Comparison of ENCODE assay signal across 2 cellular contexts in genomic region chr1:183894290-183894565, GRCh38.
A peak's percentile ranks its signal among the peaks of the same experiment; 100 is the strongest.
TF ChIP-seq lines count a peak whose summit lies in the region.

No MANE protein-coding gene starts in this region.

TF ChIP-seq in SK-N-SH treated with all-trans-retinoic acid at 6 μM for 48 hours, 23 proteins besides CTCF, POLR2A, EP300 and RAD21 (continued from another document):
- TF ChIP-seq TSHZ2 (CRISPR knock-in tag; IDR thresholded peaks at IDR 0.05) (no peak), ZFP3 (CRISPR knock-in tag; IDR thresholded peaks at IDR 0.05) (no peak), ZC3H10 (CRISPR knock-in tag; IDR thresholded peaks at IDR 0.05) (peak; percentile 57; the same call in 1 of the 2 replicates), POU6F1 (CRISPR knock-in tag; IDR thresholded peaks at IDR 0.05; ENCODE audit: borderline replicate concordance, low read depth) (no peak), ZNF565 (CRISPR knock-in tag; conservative IDR thresholded peaks at IDR 0.05; ENCODE audit: low read depth) (no peak), BACH2 (CRISPR knock-in tag; IDR thresholded peaks at IDR 0.05; ENCODE audit: borderline replicate concordance) (no peak), ZNF8 (CRISPR knock-in tag; IDR thresholded peaks at IDR 0.05) (no peak), ZFP30 (CRISPR knock-in tag; IDR thresholded peaks at IDR 0.05) (no peak), ARNTL (CRISPR knock-in tag; IDR thresholded peaks at IDR 0.05; ENCODE audit: borderline replicate concordance, low read depth) (no peak), SNAI2 (CRISPR knock-in tag; IDR thresholded peaks at IDR 0.05) (no peak), RARB (CRISPR knock-in tag; IDR thresholded peaks at IDR 0.05) (no peak), TCF4 (CRISPR knock-in tag; IDR thresholded peaks at IDR 0.05; ENCODE audit: borderline replicate concordance) (no peak)
- TF ChIP-seq, protein P1, sequence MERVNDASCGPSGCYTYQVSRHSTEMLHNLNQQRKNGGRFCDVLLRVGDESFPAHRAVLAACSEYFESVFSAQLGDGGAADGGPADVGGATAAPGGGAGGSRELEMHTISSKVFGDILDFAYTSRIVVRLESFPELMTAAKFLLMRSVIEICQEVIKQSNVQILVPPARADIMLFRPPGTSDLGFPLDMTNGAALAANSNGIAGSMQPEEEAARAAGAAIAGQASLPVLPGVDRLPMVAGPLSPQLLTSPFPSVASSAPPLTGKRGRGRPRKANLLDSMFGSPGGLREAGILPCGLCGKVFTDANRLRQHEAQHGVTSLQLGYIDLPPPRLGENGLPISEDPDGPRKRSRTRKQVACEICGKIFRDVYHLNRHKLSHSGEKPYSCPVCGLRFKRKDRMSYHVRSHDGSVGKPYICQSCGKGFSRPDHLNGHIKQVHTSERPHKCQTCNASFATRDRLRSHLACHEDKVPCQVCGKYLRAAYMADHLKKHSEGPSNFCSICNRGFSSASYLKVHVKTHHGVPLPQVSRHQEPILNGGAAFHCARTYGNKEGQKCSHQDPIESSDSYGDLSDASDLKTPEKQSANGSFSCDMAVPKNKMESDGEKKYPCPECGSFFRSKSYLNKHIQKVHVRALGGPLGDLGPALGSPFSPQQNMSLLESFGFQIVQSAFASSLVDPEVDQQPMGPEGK (CRISPR knock-in tag; IDR thresholded peaks at IDR 0.05; ENCODE audit: borderline replicate concordance), result peak; percentile 68; the same call in 1 of the 2 replicates
- TF ChIP-seq, protein P2, sequence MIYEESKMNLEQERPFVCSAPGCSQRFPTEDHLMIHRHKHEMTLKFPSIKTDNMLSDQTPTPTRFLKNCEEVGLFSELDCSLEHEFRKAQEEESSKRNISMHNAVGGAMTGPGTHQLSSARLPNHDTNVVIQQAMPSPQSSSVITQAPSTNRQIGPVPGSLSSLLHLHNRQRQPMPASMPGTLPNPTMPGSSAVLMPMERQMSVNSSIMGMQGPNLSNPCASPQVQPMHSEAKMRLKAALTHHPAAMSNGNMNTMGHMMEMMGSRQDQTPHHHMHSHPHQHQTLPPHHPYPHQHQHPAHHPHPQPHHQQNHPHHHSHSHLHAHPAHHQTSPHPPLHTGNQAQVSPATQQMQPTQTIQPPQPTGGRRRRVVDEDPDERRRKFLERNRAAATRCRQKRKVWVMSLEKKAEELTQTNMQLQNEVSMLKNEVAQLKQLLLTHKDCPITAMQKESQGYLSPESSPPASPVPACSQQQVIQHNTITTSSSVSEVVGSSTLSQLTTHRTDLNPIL (CRISPR knock-in tag; IDR thresholded peaks at IDR 0.05; ENCODE audit: low read depth), result peak; percentile 56; the same call in 1 of the 2 replicates
TF ChIP-seq in SK-N-SH treated with all-trans-retinoic acid at 6 μM for 48 hours: peak in this region for 5.

TF ChIP-seq in SK-N-SH, 30 proteins besides CTCF, POLR2A, EP300 and RAD21 (continued from another document):
- no peak for TF ChIP-seq EZH2phosphoT487 (IDR thresholded peaks at IDR 0.05; ENCODE audit: borderline replicate concordance, low read depth)
TF ChIP-seq in SK-N-SH: peak in this region for 0.
